In the genomic region with DNA sequence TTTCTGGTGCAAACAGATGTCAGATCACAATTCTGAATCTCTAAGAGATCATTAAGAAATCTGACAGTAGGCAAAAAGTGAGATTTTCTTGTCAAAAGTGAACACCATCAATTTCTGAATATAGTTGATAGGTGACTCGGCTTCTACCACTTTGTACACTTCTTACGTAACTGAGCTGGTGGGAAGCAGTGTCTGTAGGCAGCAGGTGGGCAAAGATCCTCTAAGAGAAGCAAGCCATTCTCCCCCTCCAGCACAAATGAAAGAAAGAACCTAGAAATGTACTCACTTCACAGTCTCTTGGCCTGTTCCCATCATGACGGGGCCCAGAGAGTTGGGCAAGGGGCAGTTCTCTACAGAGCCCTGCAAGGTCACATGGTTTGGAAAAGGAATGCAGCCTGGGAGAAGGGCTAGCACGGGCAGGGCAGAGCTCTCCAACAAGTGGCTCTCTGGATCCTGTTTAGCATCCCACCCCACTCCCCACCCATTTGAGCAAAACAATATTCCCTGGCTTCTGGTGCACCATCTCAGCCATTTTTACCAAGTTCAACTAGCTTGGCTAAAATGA, we compare ENCODE assay signal across 20 cellular contexts.
A peak's percentile ranks its signal among the peaks of the same experiment; 100 is the strongest.
DNase-seq lines count a peak whose midpoint lies in the region; ATAC-seq, FAIRE-seq and TF ChIP-seq lines count a peak whose summit lies in the region.
"Had no signal": no experiment of that assay in that cellular context is flagged by ENCODE, and none has a peak within 500 bp of the region (broad histone marks: within the 10 kb centered on the region; RNA-seq: fewer than 3 reads in every experiment).

No MANE protein-coding gene starts in this region.

- H3K9me3 ChIP-seq in HUES48 (ENCODE audit: control insufficient read depth, insufficient read depth, low read length) (peaks cover 8% of the 10 kb centered on the region), H1 (ENCODE audit: insufficient read depth in 2 of 2, low read depth in 1 of 2, low read length in 1 of 2) (peaks cover 2 to 7% of the 10 kb centered on the region in 2 experiments; a peak in 1 of 4 replicates), trophoblast cell (ENCODE audit: insufficient read depth, low read depth, low read length) (no peaks in the 10 kb centered on the region), Caco-2 (no peaks in the 10 kb centered on the region)
- H3K9me3 ChIP-seq: A549 had no signal

- H2BK5ac ChIP-seq in H1 (ENCODE audit: low read depth, low read length) (peak overlapping the region; percentile 71), trophoblast cell (ENCODE audit: low read depth, low read length, poor library complexity) (no peak overlapping the region)

- peaks cover under 1% of the 10 kb centered on the region for H3K9me3 Mint-ChIP-seq in Caco-2 (ENCODE audit: unreplicated experiment)
- peaks cover 3 to 4% of the 10 kb centered on the region in 2 donors for H3K9me3 Mint-ChIP-seq in stimulated activated naive B cell treated with anti-CD40 and anti-IgM and Interleukin-4, amounts not matched to agents 10 μg/mL and 1 μg/mL and 100 μg/mL, for 72 hours

- H3K56ac ChIP-seq in H1 (replicated peaks; ENCODE audit: insufficient read length, low read depth, low read length) = no peak overlapping the region

- H3K23me2 ChIP-seq in H1 (ENCODE audit: low read depth, low read length) = no peaks in the 10 kb centered on the region

- H2AK5ac ChIP-seq in H1 (ENCODE audit: low read depth, low read length) (no peak overlapping the region), trophoblast cell (ENCODE audit: low read length) (no peak overlapping the region)

- H4K91ac ChIP-seq in H1 (replicated peaks; ENCODE audit: insufficient read length, low read length) (peak overlapping the region; percentile 34), trophoblast cell (ENCODE audit: low read depth, low read length) (no peak overlapping the region)

- H2BK15ac ChIP-seq in H1 (ENCODE audit: low read length) = no peak overlapping the region

- no peak for TF ChIP-seq POLR2A in H1 (IDR thresholded peaks at IDR 0.05; ENCODE audit: control extremely low read depth in 1 of 2, low read depth in 2 of 2, low read length in 2 of 2)

- H3K4ac ChIP-seq in H1 (replicated peaks; ENCODE audit: insufficient read length, low read depth, low read length) (no peak overlapping the region), trophoblast cell (ENCODE audit: low read depth, low read length) (no peak overlapping the region)

- H3K27ac ChIP-seq in HUES48 (ENCODE audit: low read depth, low read length) (peak overlapping the region; percentile 65), H1 (ENCODE audit: low read depth, low read length) (no peak overlapping the region), trophoblast cell (ENCODE audit: low read depth, low read length) (no peak overlapping the region)
- H3K27ac ChIP-seq: A549; BLaER1 treated with 17β-estradiol and CSF1 and Interleukin-3, amounts not matched to agents 10 nM and 100 nM had no signal

- TF ChIP-seq EP300 in H1 (IDR thresholded peaks at IDR 0.05; ENCODE audit: borderline replicate concordance in 1 of 2, low read depth in 2 of 2, low read length in 2 of 2) = no peak

- BruUV-seq in Caco-2 (replicated peaks; lab: Mats Ljungman, UMichigan) = no TSS peak

- H3K79me1 ChIP-seq in H1 (ENCODE audit: low read depth, low read length) = no peaks in the 10 kb centered on the region
- no peaks in the 10 kb centered on the region for H3K79me1 ChIP-seq in trophoblast cell (ENCODE audit: low read length)

- no peak overlapping the region for H3K14ac ChIP-seq in H1 (ENCODE audit: insufficient read length)
- no peak overlapping the region for H3K14ac ChIP-seq in trophoblast cell (ENCODE audit: low read length)

- H3K18ac ChIP-seq in H1 (ENCODE audit: extremely low read depth, low read length) (peak overlapping the region; percentile 44; the same call in 1 of the 2 replicates), trophoblast cell (ENCODE audit: low read length) (no peak overlapping the region)

- H2BK12ac ChIP-seq in H1 (ENCODE audit: low read depth, low read length) (peak overlapping the region; percentile 72; the same call in 1 of the 2 replicates), trophoblast cell (ENCODE audit: low read length) (no peak overlapping the region)

- H3K23ac ChIP-seq in H1 (ENCODE audit: insufficient read length) (no peak overlapping the region), trophoblast cell (ENCODE audit: low read length) (no peak overlapping the region)

- H3K79me2 ChIP-seq in H1 (ENCODE audit: control insufficient read depth in 1 of 2, insufficient read depth in 2 of 2, low read length in 2 of 2) = no peaks in the 10 kb centered on the region
- H3K79me2 ChIP-seq in trophoblast cell (ENCODE audit: control insufficient read depth, insufficient read depth, low read length, poor library complexity) = no peaks in the 10 kb centered on the region

- DNase-seq in H1 (ENCODE audit: low read depth in 1 of 2, low spot score in 2 of 2) = no peak
- DNase-seq in islet precursor cell = peak; percentile 60
- no peak for DNase-seq in trophoblast cell
- no peak for DNase-seq in Caco-2
- no peak for DNase-seq in stimulated activated naive B cell treated with anti-CD40 and anti-IgM and Interleukin-4, amounts not matched to agents 10 μg/mL and 1 μg/mL and 100 μg/mL, for 72 hours
- DNase-seq in omental fat pad (ENCODE audit: low spot score) = no peak
- DNase-seq: NCI-H2029; NCI-H2171; NCI-H446; NCI-H69; NK-92 treated with Interleukin-12 subunit alpha and Interleukin-12 subunit beta, amount 100 ng/mL, for 24 hours; OCI-M1; RPMI8226; SIG-M5 had no signal

- no peak for FAIRE-seq in H1 (lab: Jason Lieb, UNC)
- FAIRE-seq: A549, H54 had no signal

- H2AFZ ChIP-seq in H1 (ENCODE audit: low read length) = peak overlapping the region; percentile 21
- no peak overlapping the region for H2AFZ ChIP-seq in trophoblast cell (ENCODE audit: insufficient read depth, low read length, poor library complexity)

- H3K27me3 Mint-ChIP-seq in Caco-2 (ENCODE audit: insufficient read depth, unreplicated experiment) = no peaks in the 10 kb centered on the region
- H3K27me3 Mint-ChIP-seq in stimulated activated naive B cell treated with anti-CD40 and anti-IgM and Interleukin-4, amounts not matched to agents 10 μg/mL and 1 μg/mL and 100 μg/mL, for 72 hours = no peaks in the 10 kb centered on the region

- 86% methylated on average over 3 of the region's 4 CpGs; no CpG with 5 or more reads in 1 of the 2 experiments for WGBS in H1 (ENCODE audit: extremely low coverage in 1 of 2, insufficient coverage in 1 of 2, insufficient read length in 1 of 2, insufficient replicate concordance in 2 of 2, low coverage in 1 of 2, low lambda C conversion rate in 2 of 2, missing lambda C conversion rate in 1 of 2), 2 experiments
- no CpG with 5 or more reads among the region's 4 CpGs for WGBS in trophoblast cell (ENCODE audit: extremely low coverage, insufficient coverage, insufficient read length)

- no peak for TF ChIP-seq RAD21 in H1 (IDR thresholded peaks at IDR 0.05 in 1 of 2, conservative IDR thresholded peaks at IDR 0.05 in 1 of 2; ENCODE audit: low read depth in 2 of 2, low read length in 2 of 2)

- no peak overlapping the region; the same call in 1 of the 2 replicates for H2BK20ac ChIP-seq in H1 (ENCODE audit: low read length)

- no peak overlapping the region for H3K27ac Mint-ChIP-seq in Caco-2 (ENCODE audit: unreplicated experiment)
- no peak overlapping the region for H3K27ac Mint-ChIP-seq in stimulated activated naive B cell treated with anti-CD40 and anti-IgM and Interleukin-4, amounts not matched to agents 10 μg/mL and 1 μg/mL and 100 μg/mL, for 72 hours

- POLR2A ChIA-PET in H1 (lab: Charles Lee; ENCODE audit: partially characterized antibody) = no interaction called here
- POLR2A ChIA-PET in Caco-2 (lab: Charles Lee) = no interaction called here

- no peaks in the 10 kb centered on the region for H3K36me3 ChIP-seq in HUES48 (ENCODE audit: control insufficient read depth, insufficient read depth, low read length)
- no peaks in the 10 kb centered on the region; a peak in 2 of 8 replicates for H3K36me3 ChIP-seq in H1 (ENCODE audit: control insufficient read depth in 2 of 4, insufficient read depth in 4 of 4, low read length in 3 of 4)
- H3K36me3 ChIP-seq in trophoblast cell (ENCODE audit: control insufficient read depth in 1 of 2, insufficient read depth in 2 of 2, low read length in 2 of 2) = no peaks in the 10 kb centered on the region
- H3K36me3 ChIP-seq in Caco-2 (ENCODE audit: control insufficient read depth, insufficient read depth, low read length) = no peaks in the 10 kb centered on the region
- H3K36me3 ChIP-seq: BLaER1 treated with 17β-estradiol and CSF1 and Interleukin-3, amounts not matched to agents 10 nM and 100 nM had no signal

- H3K4me3 Mint-ChIP-seq in Caco-2 (ENCODE audit: unreplicated experiment) = no peak overlapping the region
- no peak overlapping the region for H3K4me3 Mint-ChIP-seq in stimulated activated naive B cell treated with anti-CD40 and anti-IgM and Interleukin-4, amounts not matched to agents 10 μg/mL and 1 μg/mL and 100 μg/mL, for 72 hours
- H3K4me3 Mint-ChIP-seq: IgD-negative memory B cell had no signal

- no peak overlapping the region for H4K12ac ChIP-seq in trophoblast cell (ENCODE audit: low read depth, low read length)

- no peaks in the 10 kb centered on the region for H4K20me1 ChIP-seq in H1 (replicated peaks in 1 of 2; ENCODE audit: control insufficient read depth in 1 of 2, insufficient read depth in 2 of 2, low read length in 2 of 2)
- H4K20me1 ChIP-seq: BLaER1 treated with 17β-estradiol and CSF1 and Interleukin-3, amounts not matched to agents 10 nM and 100 nM had no signal

- H3K9ac ChIP-seq in HUES48 (ENCODE audit: low read depth, low read length) = no peak overlapping the region
- H3K9ac ChIP-seq in H1 (replicated peaks in 1 of 4; ENCODE audit: extremely low read depth in 1 of 4, low read depth in 3 of 4, low read length in 3 of 4) = no peak overlapping the region
- H3K9ac ChIP-seq in trophoblast cell (ENCODE audit: low read length) = no peak overlapping the region
- H3K9ac ChIP-seq: BLaER1 treated with 17β-estradiol and CSF1 and Interleukin-3, amounts not matched to agents 10 nM and 100 nM had no signal

- H3K4me3 ChIP-seq in HUES48 (ENCODE audit: low read depth, low read length) (no peak overlapping the region), H1 (ENCODE audit: extremely low read depth in 1 of 4, insufficient read depth in 2 of 4, low read depth in 3 of 4, low read length in 4 of 4) (no peak overlapping the region), trophoblast cell (ENCODE audit: low read depth, low read length) (no peak overlapping the region), Caco-2 (ENCODE audit: low read depth, low read length) (no peak overlapping the region)
- H3K4me3 ChIP-seq: A549; BLaER1 treated with 17β-estradiol and CSF1 and Interleukin-3, amounts not matched to agents 10 nM and 100 nM had no signal

- H3K36me3 Mint-ChIP-seq in Caco-2 (ENCODE audit: insufficient read depth, unreplicated experiment) = no peaks in the 10 kb centered on the region
- H3K36me3 Mint-ChIP-seq in stimulated activated naive B cell treated with anti-CD40 and anti-IgM and Interleukin-4, amounts not matched to agents 10 μg/mL and 1 μg/mL and 100 μg/mL, for 72 hours = peaks cover 3 to 8% of the 10 kb centered on the region in 2 donors

- H4K5ac ChIP-seq in H1 (ENCODE audit: insufficient read length, low read depth, low read length) = no peak overlapping the region

- H3K4me2 ChIP-seq in H1 (ENCODE audit: insufficient read depth in 1 of 2, low read depth in 2 of 2, low read length in 2 of 2) (no peak overlapping the region; a peak in 1 of 4 replicates), trophoblast cell (ENCODE audit: low read length) (no peak overlapping the region)
- H3K4me2 ChIP-seq: A549; BLaER1 treated with 17β-estradiol and CSF1 and Interleukin-3, amounts not matched to agents 10 nM and 100 nM had no signal

- no peak overlapping the region for H4K8ac ChIP-seq in H1 (ENCODE audit: extremely low read depth, insufficient read depth, low read length)
- H4K8ac ChIP-seq in trophoblast cell (ENCODE audit: low read depth, low read length) = peak overlapping the region; percentile 38

- intact Hi-C loops in Caco-2 (cut with micrococcal nuclease; ENCODE audit: unreplicated experiment) = no loop called here

- H2BK120ac ChIP-seq in H1 (replicated peaks; ENCODE audit: low read depth, low read length) = no peak overlapping the region
- no peak overlapping the region for H2BK120ac ChIP-seq in trophoblast cell (ENCODE audit: insufficient read depth, low read length, poor library complexity)

- ATAC-seq in stimulated activated naive B cell treated with anti-CD40 and anti-IgM and Interleukin-4, amounts not matched to agents 10 μg/mL and 1 μg/mL and 100 μg/mL, for 72 hours (replicated peaks) = no peak
- no peak for ATAC-seq in omental fat pad (ENCODE audit: low FRiP score)
- ATAC-seq in HG02678 (IDR thresholded peaks at IDR 0.05; ENCODE audit: unreplicated experiment) = no peak
- ATAC-seq: A549 had no signal

- TF ChIP-seq CTCF in H1 (IDR thresholded peaks at IDR 0.05; ENCODE audit: control extremely low read depth in 1 of 3, insufficient read depth in 1 of 3, low read depth in 1 of 3, low read length in 3 of 3) (no peak), Caco-2 (IDR thresholded peaks at IDR 0.05; ENCODE audit: insufficient read depth in 1 of 2, low read depth in 1 of 2, low read length in 1 of 2, severe bottlenecking in 1 of 2, unreplicated experiment in 1 of 2) (no peak), omental fat pad (IDR thresholded peaks at IDR 0.05) (no peak)

- no peaks in the 10 kb centered on the region for H3K4me1 Mint-ChIP-seq in Caco-2 (ENCODE audit: low read depth, unreplicated experiment)
- H3K4me1 Mint-ChIP-seq in stimulated activated naive B cell treated with anti-CD40 and anti-IgM and Interleukin-4, amounts not matched to agents 10 μg/mL and 1 μg/mL and 100 μg/mL, for 72 hours = no peaks in the 10 kb centered on the region
- H3K4me1 Mint-ChIP-seq: IgD-negative memory B cell had no signal

- H3K4me1 ChIP-seq in HUES48 (ENCODE audit: control insufficient read depth, insufficient read depth, low read length) (peaks cover 4% of the 10 kb centered on the region), H1 (replicated peaks in 1 of 4; ENCODE audit: control insufficient read depth in 3 of 4, insufficient read depth in 4 of 4, low read length in 3 of 4) (peaks cover 0 to 5% (median 2%) of the 10 kb centered on the region in 4 experiments; a peak in 3 of 7 replicates), trophoblast cell (ENCODE audit: control insufficient read depth in 1 of 2, insufficient read depth in 2 of 2, low read length in 2 of 2) (no peaks in the 10 kb centered on the region), Caco-2 (no peaks in the 10 kb centered on the region)
- H3K4me1 ChIP-seq: A549 had no signal

- H3K27me3 ChIP-seq in HUES48 (ENCODE audit: control insufficient read depth, insufficient read depth, low read length) (no peaks in the 10 kb centered on the region), H1 (replicated peaks in 1 of 4; ENCODE audit: control insufficient read depth in 3 of 4, extremely low read depth in 1 of 4, insufficient read depth in 3 of 4, low read length in 3 of 4) (peaks cover 0 to 1% (median 0%) of the 10 kb centered on the region in 4 experiments; a peak in 1 of 7 replicates), trophoblast cell (ENCODE audit: insufficient read depth, low read length) (no peaks in the 10 kb centered on the region), Caco-2 (replicated peaks; ENCODE audit: control insufficient read depth, insufficient read depth, low read length) (no peaks in the 10 kb centered on the region)
- H3K27me3 ChIP-seq: BLaER1 treated with 17β-estradiol and CSF1 and Interleukin-3, amounts not matched to agents 10 nM and 100 nM had no signal

- CTCF ChIA-PET in H1 (lab: Charles Lee; ENCODE audit: partially characterized antibody) = interaction anchor here (0.7 to 0.8 kb wide), 3 partner anchors 18 to 1764 kb away, joined by 3 to 4 read pairs (median 3); no protein-coding TSS in a partner anchor
- CTCF ChIA-PET in Caco-2 (lab: Charles Lee) = interaction anchor here (1.2 kb wide), 1 partner anchor 165 kb away, joined by 4 read pairs; no protein-coding TSS in a partner anchor
